ENCODE assay signal across 1 cellular context in genomic region chr17:8151641-8152111, GRCh38.
TF ChIP-seq lines count a peak whose summit lies in the region.

No MANE protein-coding gene starts in this region.

TF ChIP-seq in GM12878, 131 proteins besides CTCF, POLR2A, EP300 and RAD21:
- TF ChIP-seq POU2F2 (IDR thresholded peaks at IDR 0.05; ENCODE audit: borderline replicate concordance, low read depth, low read length) (peak; percentile 10; the same call in 1 of the 3 replicates), RELB (IDR thresholded peaks at IDR 0.05; ENCODE audit: low read depth) (no peak), EGR1 (IDR thresholded peaks at IDR 0.05; ENCODE audit: borderline replicate concordance in 1 of 2, low read depth in 2 of 2, low read length in 2 of 2) (no peak), ATF2 (IDR thresholded peaks at IDR 0.05; ENCODE audit: low read length) (no peak), SIN3A (IDR thresholded peaks at IDR 0.05; ENCODE audit: low read depth, low read length) (no peak), NFIC (IDR thresholded peaks at IDR 0.05; ENCODE audit: low read depth, low read length) (no peak), CEBPZ (IDR thresholded peaks at IDR 0.05; ENCODE audit: low read depth, low read length) (no peak), SMARCA5 (IDR thresholded peaks at IDR 0.05) (0 out of 2 replicates have a peak, but pooled peaks have one; percentile 7), CBX3 (IDR thresholded peaks at IDR 0.05; ENCODE audit: borderline replicate concordance, low read depth) (no peak), LARP7 (IDR thresholded peaks at IDR 0.05) (0 out of 2 replicates have a peak, but pooled peaks have one; percentile 30), RAD51 (IDR thresholded peaks at IDR 0.05) (no peak), NBN (IDR thresholded peaks at IDR 0.05) (0 out of 2 replicates have a peak, but pooled peaks have one; percentile 5), MLLT1 (IDR thresholded peaks at IDR 0.05) (no peak; the same call in 1 of the 2 replicates), MTA3 (IDR thresholded peaks at IDR 0.05; ENCODE audit: borderline replicate concordance, low read length) (no peak), IKZF1 (conservative IDR thresholded peaks at IDR 0.05) (no peak), PAX8 (IDR thresholded peaks at IDR 0.05) (no peak), CHD4 (IDR thresholded peaks at IDR 0.05) (no peak), JUNB (IDR thresholded peaks at IDR 0.05) (no peak), ZNF24 (IDR thresholded peaks at IDR 0.05) (no peak), BACH1 (IDR thresholded peaks at IDR 0.05; ENCODE audit: borderline replicate concordance) (no peak), STAT1 (conservative IDR thresholded peaks at IDR 0.05) (no peak)
- TF ChIP-seq, protein P1, sequence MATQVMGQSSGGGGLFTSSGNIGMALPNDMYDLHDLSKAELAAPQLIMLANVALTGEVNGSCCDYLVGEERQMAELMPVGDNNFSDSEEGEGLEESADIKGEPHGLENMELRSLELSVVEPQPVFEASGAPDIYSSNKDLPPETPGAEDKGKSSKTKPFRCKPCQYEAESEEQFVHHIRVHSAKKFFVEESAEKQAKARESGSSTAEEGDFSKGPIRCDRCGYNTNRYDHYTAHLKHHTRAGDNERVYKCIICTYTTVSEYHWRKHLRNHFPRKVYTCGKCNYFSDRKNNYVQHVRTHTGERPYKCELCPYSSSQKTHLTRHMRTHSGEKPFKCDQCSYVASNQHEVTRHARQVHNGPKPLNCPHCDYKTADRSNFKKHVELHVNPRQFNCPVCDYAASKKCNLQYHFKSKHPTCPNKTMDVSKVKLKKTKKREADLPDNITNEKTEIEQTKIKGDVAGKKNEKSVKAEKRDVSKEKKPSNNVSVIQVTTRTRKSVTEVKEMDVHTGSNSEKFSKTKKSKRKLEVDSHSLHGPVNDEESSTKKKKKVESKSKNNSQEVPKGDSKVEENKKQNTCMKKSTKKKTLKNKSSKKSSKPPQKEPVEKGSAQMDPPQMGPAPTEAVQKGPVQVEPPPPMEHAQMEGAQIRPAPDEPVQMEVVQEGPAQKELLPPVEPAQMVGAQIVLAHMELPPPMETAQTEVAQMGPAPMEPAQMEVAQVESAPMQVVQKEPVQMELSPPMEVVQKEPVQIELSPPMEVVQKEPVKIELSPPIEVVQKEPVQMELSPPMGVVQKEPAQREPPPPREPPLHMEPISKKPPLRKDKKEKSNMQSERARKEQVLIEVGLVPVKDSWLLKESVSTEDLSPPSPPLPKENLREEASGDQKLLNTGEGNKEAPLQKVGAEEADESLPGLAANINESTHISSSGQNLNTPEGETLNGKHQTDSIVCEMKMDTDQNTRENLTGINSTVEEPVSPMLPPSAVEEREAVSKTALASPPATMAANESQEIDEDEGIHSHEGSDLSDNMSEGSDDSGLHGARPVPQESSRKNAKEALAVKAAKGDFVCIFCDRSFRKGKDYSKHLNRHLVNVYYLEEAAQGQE (IDR thresholded peaks at IDR 0.05; ENCODE audit: low read depth, low read length): no peak
- TF ChIP-seq, protein P2, sequence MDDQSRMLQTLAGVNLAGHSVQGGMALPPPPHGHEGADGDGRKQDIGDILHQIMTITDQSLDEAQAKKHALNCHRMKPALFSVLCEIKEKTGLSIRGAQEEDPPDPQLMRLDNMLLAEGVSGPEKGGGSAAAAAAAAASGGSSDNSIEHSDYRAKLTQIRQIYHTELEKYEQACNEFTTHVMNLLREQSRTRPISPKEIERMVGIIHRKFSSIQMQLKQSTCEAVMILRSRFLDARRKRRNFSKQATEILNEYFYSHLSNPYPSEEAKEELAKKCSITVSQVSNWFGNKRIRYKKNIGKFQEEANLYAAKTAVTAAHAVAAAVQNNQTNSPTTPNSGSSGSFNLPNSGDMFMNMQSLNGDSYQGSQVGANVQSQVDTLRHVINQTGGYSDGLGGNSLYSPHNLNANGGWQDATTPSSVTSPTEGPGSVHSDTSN (IDR thresholded peaks at IDR 0.05; ENCODE audit: insufficient replicate concordance, low read depth, low read length): no peak
- TF ChIP-seq, protein P3, sequence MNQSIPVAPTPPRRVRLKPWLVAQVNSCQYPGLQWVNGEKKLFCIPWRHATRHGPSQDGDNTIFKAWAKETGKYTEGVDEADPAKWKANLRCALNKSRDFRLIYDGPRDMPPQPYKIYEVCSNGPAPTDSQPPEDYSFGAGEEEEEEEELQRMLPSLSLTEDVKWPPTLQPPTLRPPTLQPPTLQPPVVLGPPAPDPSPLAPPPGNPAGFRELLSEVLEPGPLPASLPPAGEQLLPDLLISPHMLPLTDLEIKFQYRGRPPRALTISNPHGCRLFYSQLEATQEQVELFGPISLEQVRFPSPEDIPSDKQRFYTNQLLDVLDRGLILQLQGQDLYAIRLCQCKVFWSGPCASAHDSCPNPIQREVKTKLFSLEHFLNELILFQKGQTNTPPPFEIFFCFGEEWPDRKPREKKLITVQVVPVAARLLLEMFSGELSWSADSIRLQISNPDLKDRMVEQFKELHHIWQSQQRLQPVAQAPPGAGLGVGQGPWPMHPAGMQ (IDR thresholded peaks at IDR 0.05; ENCODE audit: borderline replicate concordance): no peak
- TF ChIP-seq, protein P4, sequence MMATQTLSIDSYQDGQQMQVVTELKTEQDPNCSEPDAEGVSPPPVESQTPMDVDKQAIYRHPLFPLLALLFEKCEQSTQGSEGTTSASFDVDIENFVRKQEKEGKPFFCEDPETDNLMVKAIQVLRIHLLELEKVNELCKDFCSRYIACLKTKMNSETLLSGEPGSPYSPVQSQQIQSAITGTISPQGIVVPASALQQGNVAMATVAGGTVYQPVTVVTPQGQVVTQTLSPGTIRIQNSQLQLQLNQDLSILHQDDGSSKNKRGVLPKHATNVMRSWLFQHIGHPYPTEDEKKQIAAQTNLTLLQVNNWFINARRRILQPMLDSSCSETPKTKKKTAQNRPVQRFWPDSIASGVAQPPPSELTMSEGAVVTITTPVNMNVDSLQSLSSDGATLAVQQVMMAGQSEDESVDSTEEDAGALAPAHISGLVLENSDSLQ (IDR thresholded peaks at IDR 0.05): no peak
TF ChIP-seq in GM12878: peak in this region for 4.
